20 cellular contexts compared by ENCODE assay signal in the genomic region with DNA sequence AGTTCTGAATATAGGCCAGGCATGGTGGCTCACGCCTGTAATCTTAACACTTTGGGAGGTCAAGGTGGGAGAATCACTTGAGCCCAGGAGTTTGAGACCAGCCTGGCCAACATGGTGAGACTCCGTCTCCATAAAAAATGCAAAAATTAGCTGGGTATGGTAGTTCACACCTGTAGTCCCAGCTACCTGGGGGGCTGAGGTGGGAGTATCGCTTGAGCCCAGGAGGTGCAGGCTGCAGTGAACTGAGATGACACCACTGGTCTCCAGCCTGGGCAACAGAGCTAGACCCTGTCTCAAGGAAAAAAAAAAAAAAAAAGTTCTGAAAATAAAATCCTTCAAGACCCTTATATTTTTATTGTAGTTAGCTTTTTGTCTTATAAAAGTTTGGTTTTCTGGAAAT. TPM values are rescaled to one million over a fixed set of nuclear protein-coding genes. Genes with fewer than 3 reads are reported as not detected.
DNase-seq lines count a peak whose midpoint lies in the region; ATAC-seq, FAIRE-seq and TF ChIP-seq lines count a peak whose summit lies in the region.
"Had no signal": no experiment of that assay in that cellular context is flagged by ENCODE, and none has a peak within 500 bp of the region (broad histone marks: within the 10 kb centered on the region; RNA-seq: fewer than 3 reads in every experiment).

No MANE protein-coding gene starts in this region.

- no peak overlapping the region for H3K14ac ChIP-seq in neuronal stem cell (ENCODE audit: low read length)

- no peak overlapping the region for H3K9ac ChIP-seq in neuronal stem cell (ENCODE audit: low read depth, low read length, poor library complexity)

- ATAC-seq in pancreas (no peak), mucosa of descending colon (no peak), HG02610 (IDR thresholded peaks at IDR 0.05; ENCODE audit: unreplicated experiment) (no peak)

- H3K27ac ChIP-seq in Peyer's patch = peak overlapping the region in 3 of 4 donors; percentile 33 to 71 (median 55)
- H3K27ac ChIP-seq in pancreas = peak overlapping the region in 3 of 4 donors; percentile 38 to 92 (median 90)
- H3K27ac ChIP-seq in thyroid gland = peak overlapping the region in 2 of 3 donors; percentile 24 to 53
- H3K27ac ChIP-seq in neuronal stem cell (replicated peaks; ENCODE audit: low read length) = no peak overlapping the region
- H3K27ac ChIP-seq: VCaP had no signal

- no peak overlapping the region for H2BK15ac ChIP-seq in neuronal stem cell (ENCODE audit: low read length)

- DNase-seq in Peyer's patch = no peak
- DNase-seq in pancreas = no peak
- DNase-seq in thyroid gland = no peak
- no peak for DNase-seq in mucosa of descending colon
- no peak for DNase-seq in neuronal stem cell (ENCODE audit: low spot score)
- no peak for DNase-seq in activated CD4-positive, alpha-beta T cell treated with anti-CD3 and anti-CD28 coated beads for 48 hours
- DNase-seq: activated CD4-positive, alpha-beta T cell treated with anti-CD3 and anti-CD28 coated beads, Interleukin-2, amount 50 U/mL, for 48 hours; activated naive CD4-positive, alpha-beta T cell treated with anti-CD3 and anti-CD28 coated beads, Interleukin-2, amount 50 U/mL, for 16 hours; activated T-cell treated with anti-CD3 and anti-CD28 coated beads, Interleukin-2, amount 50 U/mL, for 1 hour; H9; NCI-H1092 treated with DMSO at 0.1 percent for 48 hours; NCI-H524 treated with DMSO at 0.1 percent for 48 hours; SHP77 treated with DMSO at 0.1 percent for 48 hours; stimulated activated naive CD4-positive, alpha-beta T cell treated with Interleukin-2 at 50 U/mL for 16 hours had no signal

- no peak overlapping the region for H2AK5ac ChIP-seq in neuronal stem cell (ENCODE audit: low read depth, low read length)

- H3K36me3 Mint-ChIP-seq in dendritic cell treated with granulocyte-macrophage colony-stimulating factor and Interleukin-4, amounts not matched to agents 40 ng/mL and 50 ng/mL, for 4 days (ENCODE audit: low read depth) = peaks cover 7% of the 10 kb centered on the region

- intact Hi-C loops in dendritic cell treated with granulocyte-macrophage colony-stimulating factor and Interleukin-4, amounts not matched to agents 40 ng/mL and 50 ng/mL, for 4 days (cut with micrococcal nuclease) = no loop called here
- intact Hi-C loops in pancreas (cut with DNase I) (no loop called here), thyroid gland (cut with DNase I) (no loop called here), mucosa of descending colon (cut with DNase I, micrococcal nuclease) (no loop called here)

- H2AFZ ChIP-seq in neuronal stem cell (ENCODE audit: low read length) = no peak overlapping the region

- no peak for TF ChIP-seq CTCF in Peyer's patch (IDR thresholded peaks at IDR 0.05)
- TF ChIP-seq CTCF in pancreas (IDR thresholded peaks at IDR 0.05) = no peak
- TF ChIP-seq CTCF in thyroid gland (IDR thresholded peaks at IDR 0.05) = no peak
- no peak for TF ChIP-seq CTCF in mucosa of descending colon (IDR thresholded peaks at IDR 0.05)

- H3K4me3 Mint-ChIP-seq in dendritic cell treated with granulocyte-macrophage colony-stimulating factor and Interleukin-4, amounts not matched to agents 40 ng/mL and 50 ng/mL, for 4 days = no peak overlapping the region
- H3K4me3 Mint-ChIP-seq: B cell; H9; T-helper 1 cell treated with Interleukin-12 subunit alpha and Interleukin-12 subunit beta and Interleukin-4 antibody, amounts not matched to agents 30 μg/mL and 1 μg/mL, for 36 hours had no signal

- peak overlapping the region; percentile 69 for H3K27ac Mint-ChIP-seq in dendritic cell treated with granulocyte-macrophage colony-stimulating factor and Interleukin-4, amounts not matched to agents 40 ng/mL and 50 ng/mL, for 4 days
- H3K27ac Mint-ChIP-seq: B cell; H9; T-helper 1 cell treated with Interleukin-12 subunit alpha and Interleukin-12 subunit beta and Interleukin-4 antibody, amounts not matched to agents 30 μg/mL and 1 μg/mL, for 36 hours had no signal

- no peak overlapping the region for H4K8ac ChIP-seq in neuronal stem cell (ENCODE audit: low read depth, low read length)

- no peak overlapping the region for H4K91ac ChIP-seq in neuronal stem cell (ENCODE audit: low read depth, low read length, poor library complexity)

- H3K4me1 Mint-ChIP-seq in dendritic cell treated with granulocyte-macrophage colony-stimulating factor and Interleukin-4, amounts not matched to agents 40 ng/mL and 50 ng/mL, for 4 days (ENCODE audit: low read depth) = peaks cover 25% of the 10 kb centered on the region
- H3K4me1 Mint-ChIP-seq: B cell had no signal

- no peak overlapping the region for H2BK12ac ChIP-seq in neuronal stem cell (ENCODE audit: low read length)

- peaks cover 0 to 14% (median 0%) of the 10 kb centered on the region in 4 donors for H3K4me1 ChIP-seq in Peyer's patch
- peaks cover 5 to 40% (median 22%) of the 10 kb centered on the region in 3 donors for H3K4me1 ChIP-seq in pancreas
- H3K4me1 ChIP-seq in thyroid gland = peaks cover 0 to 6% of the 10 kb centered on the region in 2 donors
- H3K4me1 ChIP-seq in mucosa of descending colon (ENCODE audit: low read depth) = peaks cover 5% of the 10 kb centered on the region
- H3K4me1 ChIP-seq in neuronal stem cell (ENCODE audit: control insufficient read depth in 2 of 2, insufficient read depth in 1 of 2, low read depth in 1 of 2, low read length in 2 of 2) = no peaks in the 10 kb centered on the region

- TF ChIP-seq POLR2A in Peyer's patch (IDR thresholded peaks at IDR 0.05) = no peak
- TF ChIP-seq POLR2A in thyroid gland (IDR thresholded peaks at IDR 0.05) = no peak

- no peak overlapping the region for H3K4me2 ChIP-seq in neuronal stem cell (ENCODE audit: insufficient read depth, low read length, poor library complexity, severe bottlenecking)

- no peak for FAIRE-seq in pancreas (lab: Jason Lieb, UNC)
- FAIRE-seq: colon had no signal

- no peaks in the 10 kb centered on the region for H3K9me3 ChIP-seq in Peyer's patch
- no peaks in the 10 kb centered on the region for H3K9me3 ChIP-seq in pancreas
- H3K9me3 ChIP-seq in thyroid gland = no peaks in the 10 kb centered on the region
- H3K9me3 ChIP-seq in mucosa of descending colon = no peaks in the 10 kb centered on the region
- H3K9me3 ChIP-seq in neuronal stem cell (replicated peaks in 1 of 2; ENCODE audit: control insufficient read depth in 2 of 2, insufficient read depth in 1 of 2, low read depth in 1 of 2, low read length in 2 of 2) = no peaks in the 10 kb centered on the region

- H3K4ac ChIP-seq in neuronal stem cell (ENCODE audit: low read length) = no peak overlapping the region

- H3K27me3 Mint-ChIP-seq in dendritic cell treated with granulocyte-macrophage colony-stimulating factor and Interleukin-4, amounts not matched to agents 40 ng/mL and 50 ng/mL, for 4 days = no peaks in the 10 kb centered on the region
- H3K27me3 Mint-ChIP-seq: B cell had no signal

- H2BK5ac ChIP-seq in neuronal stem cell (ENCODE audit: low read length) = no peak overlapping the region

- no peak overlapping the region for H3K18ac ChIP-seq in neuronal stem cell (ENCODE audit: low read length)

- H3K4me3 ChIP-seq in Peyer's patch (no peak overlapping the region), pancreas (no peak overlapping the region), thyroid gland (replicated peaks in 1 of 3) (no peak overlapping the region), mucosa of descending colon (no peak overlapping the region), neuronal stem cell (ENCODE audit: low read length in 2 of 2) (no peak overlapping the region)

- 95 to 99% methylated on average over 3 of the region's 3 CpGs for WGBS in pancreas, 2 donors
- WGBS in thyroid gland, 2 donors = 93 to 96% methylated on average over 3 of the region's 3 CpGs
- no CpG with 5 or more reads among the region's 3 CpGs for WGBS in neuronal stem cell (ENCODE audit: extremely low coverage in 2 of 2, insufficient read length in 2 of 2, insufficient replicate concordance in 1 of 2), 2 donors

- no peaks in the 10 kb centered on the region for H3K36me3 ChIP-seq in Peyer's patch
- no peaks in the 10 kb centered on the region for H3K36me3 ChIP-seq in pancreas
- no peaks in the 10 kb centered on the region for H3K36me3 ChIP-seq in thyroid gland
- no peaks in the 10 kb centered on the region for H3K36me3 ChIP-seq in mucosa of descending colon (ENCODE audit: low read depth)
- peaks cover 0 to 8% of the 10 kb centered on the region in 2 donors for H3K36me3 ChIP-seq in neuronal stem cell (replicated peaks in 1 of 2; ENCODE audit: control insufficient read depth in 2 of 2, insufficient read depth in 2 of 2, low read length in 2 of 2)

- no peaks in the 10 kb centered on the region for H3K9me3 Mint-ChIP-seq in dendritic cell treated with granulocyte-macrophage colony-stimulating factor and Interleukin-4, amounts not matched to agents 40 ng/mL and 50 ng/mL, for 4 days
- H3K9me3 Mint-ChIP-seq: H9; T-helper 1 cell treated with Interleukin-12 subunit alpha and Interleukin-12 subunit beta and Interleukin-4 antibody, amounts not matched to agents 30 μg/mL and 1 μg/mL, for 36 hours had no signal

- H2BK120ac ChIP-seq in neuronal stem cell (ENCODE audit: low read depth, low read length) = no peak overlapping the region

- no peaks in the 10 kb centered on the region for H3K27me3 ChIP-seq in Peyer's patch
- H3K27me3 ChIP-seq in pancreas = no peaks in the 10 kb centered on the region
- H3K27me3 ChIP-seq in thyroid gland = no peaks in the 10 kb centered on the region
- H3K27me3 ChIP-seq in neuronal stem cell (ENCODE audit: control insufficient read depth in 3 of 3, insufficient read depth in 3 of 3, low read depth in 1 of 3, low read length in 3 of 3) = no peaks in the 10 kb centered on the region

- peaks cover 2% of the 10 kb centered on the region for H3K79me1 ChIP-seq in neuronal stem cell (ENCODE audit: low read depth, low read length)

- H3K23ac ChIP-seq in neuronal stem cell (ENCODE audit: low read depth, low read length, poor library complexity) = no peak overlapping the region

RNA-seq across cellular contexts. Expression of gene WTAP, which starts 11.7 kb away (rescaled TPM):
- total RNA-seq in Peyer's patch = 100 to 1,000 TPM in 1 of 4 donors, 10 to 100 TPM in 3; 65.0 to 105 (median 88.5) TPM
- total RNA-seq in pancreas = 10 to 100 TPM; 35.6 to 51.4 (median 42.8) TPM
- polyA plus RNA-seq in pancreas = 10 to 100 TPM; 55.4 to 85.6 TPM
- 100 to 1,000 TPM in 3 of 4 donors, 10 to 100 TPM in 1; 83.6 to 132 (median 119) TPM for total RNA-seq in thyroid gland
- 10 to 100 TPM; 81.1 to 85.8 (median 84.4) TPM for total RNA-seq in mucosa of descending colon
- 108 TPM for polyA plus RNA-seq in neuronal stem cell (2013, experiment 1 of 2)
- polyA plus RNA-seq in neuronal stem cell (2013, experiment 2 of 2) = 108 TPM

RNA-seq across cellular contexts. Expression of gene SOD2, which starts 22.6 kb away (rescaled TPM):
- 100 to 1,000 TPM in 2 of 4 donors, 10 to 100 TPM in 2; 85.0 to 156 (median 103) TPM for total RNA-seq in Peyer's patch
- total RNA-seq in pancreas = 100 to 1,000 TPM; 155 to 792 (median 241) TPM
- polyA plus RNA-seq in pancreas = 100 to 1,000 TPM in 1 of 2 donors, 10 to 100 TPM in 1; 97.7 to 162 TPM
- 100 to 1,000 TPM; 132 to 601 (median 296) TPM for total RNA-seq in thyroid gland
- total RNA-seq in mucosa of descending colon = 100 to 1,000 TPM; 286 to 462 (median 400) TPM
- 45.5 TPM for polyA plus RNA-seq in neuronal stem cell (2013, experiment 1 of 2)
- polyA plus RNA-seq in neuronal stem cell (2013, experiment 2 of 2) = 42.6 TPM

RNA-seq across cellular contexts. Expression of gene ACAT2, which starts 46.2 kb away (rescaled TPM):
- total RNA-seq in Peyer's patch (10 to 100 TPM in 3 of 4 donors, 1 to 10 TPM in 1; 6.6 to 22.2 (median 16.5) TPM), pancreas (1 to 10 TPM; 3.3 to 9.6 (median 7.4) TPM), thyroid gland (10 to 100 TPM in 1 of 4 donors, 1 to 10 TPM in 3; 5.6 to 10.4 (median 7.0) TPM), mucosa of descending colon (10 to 100 TPM; 31.3 to 94.1 (median 71.1) TPM)
- polyA plus RNA-seq in pancreas = 10 to 100 TPM in 1 of 2 donors, 1 to 10 TPM in 1; 6.7 to 10.1 TPM
- 94.5 TPM for polyA plus RNA-seq in neuronal stem cell (2013, experiment 1 of 2)
- polyA plus RNA-seq in neuronal stem cell (2013, experiment 2 of 2) = 92.4 TPM
